Comparison of ENCODE assay signal across 16 cellular contexts in genomic region chr1:236981431-236981830, GRCh38. TPM values are rescaled to one million over a fixed set of nuclear protein-coding genes. Genes with fewer than 3 reads are reported as not detected.
"Had no signal": no experiment of that assay in that cellular context is flagged by ENCODE, and none has a peak within 500 bp of the region (broad histone marks: within the 10 kb centered on the region; RNA-seq: fewer than 3 reads in every experiment).

No MANE protein-coding gene starts in this region.

RNA-seq across cellular contexts. Expression of gene MT1HL1, which starts 22.8 kb away (rescaled TPM):
- total RNA-seq: activated B cell treated with CpG ODN at 0.5 μM for 24 hours; activated CD4-positive, alpha-beta memory T cell treated with anti-CD3 and anti-CD28 coated beads for 36 hours; activated CD4-positive, alpha-beta T cell treated with anti-CD3 and anti-CD28 coated beads, Interleukin-2, amount 10 ng/mL, durations not matched to agents 24 days and 14 days; activated CD8-positive, alpha-beta memory T cell treated with anti-CD3 and anti-CD28 coated beads for 36 hours; activated CD8-positive, alpha-beta T cell treated with anti-CD3 and anti-CD28 coated beads for 36 hours; activated naive CD4-positive, alpha-beta T cell treated with anti-CD3 and anti-CD28 coated beads for 36 hours; activated naive CD4-positive, alpha-beta T cell treated with anti-CD3 and anti-CD28 coated beads, Interleukin-2, amount 50 U/mL, for 72 hours; activated naive CD8-positive, alpha-beta T cell treated with anti-CD3 and anti-CD28 coated beads for 36 hours; activated T-cell treated with anti-CD3 and anti-CD28 coated beads, Interleukin-2, amount 50 U/mL, for 4 hours; activated T-cell treated with anti-CD3 and anti-CD28 coated beads, Interleukin-2, amount 50 U/mL, for 72 hours; activated T-helper 1 cell treated with anti-CD3 and anti-CD28 coated beads, Interleukin-12 subunit alpha, Interleukin-12 subunit beta, Interleukin-2, Interleukin-4 antibody, amounts not matched to agents 30 ng/mL and 10 ng/mL and 1 ng/mL, durations not matched to agents 14 hours and 24 hours and 36 hours; activated T-helper 17 cell treated with anti-CD3 and anti-CD28 coated beads, Interleukin-2, amount 50 U/mL, for 72 hours; adrenal gland; aorta; bronchial epithelial cell; cardiac septum had no signal
- polyA plus RNA-seq: adrenal gland, aorta had no signal
